ENCODE assay signal across 21 cellular contexts in genomic region chr2:12771154-12771553, GRCh38.
"Had no signal": no experiment of that assay in that cellular context is flagged by ENCODE, and none has a peak within 500 bp of the region (broad histone marks: within the 10 kb centered on the region; RNA-seq: fewer than 3 reads in every experiment).

No MANE protein-coding gene starts in this region.

- FAIRE-seq: RCC 7860 had no signal

- H3K27ac ChIP-seq: KMS-11 had no signal

- H3K9me2 ChIP-seq: SK-N-SH had no signal

- H3K9ac ChIP-seq: KMS-11, SK-N-SH had no signal

- H3K9me3 ChIP-seq: SK-N-SH had no signal

- H3K4me2 ChIP-seq: KMS-11, SK-N-SH had no signal

- DNase-seq: IMR-90, Kasumi-1, MM.1S, NCI-H1092 treated with DMSO at 0.1 percent for 48 hours, NCI-H1436, NCI-H187, NCI-H2029, NCI-H2081 treated with DMSO at 0.1 percent for 48 hours, NCI-H2171, NCI-H226, NCI-H446, NCI-H510A, NCI-H524 treated with DMSO at 0.1 percent for 48 hours, NCI-H69, NCI-H774, Right ventricle myocardium superior, RPMI8226, SIG-M5, SK-N-SH had no signal
